Comparison of ENCODE assay signal across 9 cellular contexts in genomic region chr3:20185364-20185732, GRCh38. TPM values are rescaled to one million over a fixed set of nuclear protein-coding genes. Genes with fewer than 3 reads are reported as not detected.
DNase-seq lines count a peak whose midpoint lies in the region; ATAC-seq and TF ChIP-seq lines count a peak whose summit lies in the region.
"Had no signal": no experiment of that assay in that cellular context is flagged by ENCODE, and none has a peak within 500 bp of the region (broad histone marks: within the 10 kb centered on the region; RNA-seq: fewer than 3 reads in every experiment).

No MANE protein-coding gene starts in this region.

- peak; percentile 17 for ATAC-seq in HG02870 (IDR thresholded peaks at IDR 0.05; ENCODE audit: unreplicated experiment)

- no peak overlapping the region for H3K4me3 Mint-ChIP-seq in osteocyte (ENCODE audit: unreplicated experiment)
- H3K4me3 Mint-ChIP-seq: natural killer cell treated with Interleukin-12 subunit alpha and Interleukin-12 subunit beta and Interleukin-15 and Interleukin-18, amount 100 ng/mL, for 72 hours had no signal

- H3K4me1 ChIP-seq in right atrium auricular region = peaks cover 0 to 14% of the 10 kb centered on the region in 2 donors
- H3K4me1 ChIP-seq in esophagus muscularis mucosa = peaks cover 16 to 22% (median 19%) of the 10 kb centered on the region in 4 donors

- intact Hi-C loops in cardiac septum (cut with DNase I) = no loop called here
- intact Hi-C loops in esophagus muscularis mucosa (cut with DNase I) = loop anchor here (5.0 kb wide), 1 partner anchor 143 kb away; the partner anchor contains the start of gene KAT2B

- TF ChIP-seq CTCF in right atrium auricular region (IDR thresholded peaks at IDR 0.05) (no peak), esophagus muscularis mucosa (IDR thresholded peaks at IDR 0.05) (no peak), retinal pigment epithelial cell (conservative IDR thresholded peaks at IDR 0.05; ENCODE audit: low read depth, low read length) (no peak), osteocyte (IDR thresholded peaks at IDR 0.05) (no peak)

- no peak for DNase-seq in right atrium auricular region (ENCODE audit: low spot score)
- no peak for DNase-seq in cardiac septum (ENCODE audit: low spot score)
- DNase-seq in RPMI8226 = peak; percentile 14
- no peak for DNase-seq in esophagus muscularis mucosa (ENCODE audit: extremely low spot score)
- no peak for DNase-seq in retinal pigment epithelial cell (ENCODE audit: low read depth)
- no peak for DNase-seq in osteocyte (ENCODE audit: extremely low spot score, unreplicated experiment)
- DNase-seq in SHP77 (lab: John Stamatoyannopoulos, UW) = no peak

- 5% methylated on average over 13 of the region's 13 CpGs for WGBS in esophagus muscularis mucosa

- no peak for TF ChIP-seq EP300 in esophagus muscularis mucosa (IDR thresholded peaks at IDR 0.05)

- H3K36me3 ChIP-seq in right atrium auricular region (no peaks in the 10 kb centered on the region), esophagus muscularis mucosa (no peaks in the 10 kb centered on the region)

- H3K4me3 ChIP-seq in right atrium auricular region = peak overlapping the region; percentile 60 to 62
- peak overlapping the region; percentile 70 to 78 (median 72) for H3K4me3 ChIP-seq in esophagus muscularis mucosa
- peak overlapping the region; percentile 80 for H3K4me3 ChIP-seq in retinal pigment epithelial cell (ENCODE audit: low read length)

- no peaks in the 10 kb centered on the region for H3K27me3 Mint-ChIP-seq in osteocyte (ENCODE audit: unreplicated experiment)
- H3K27me3 Mint-ChIP-seq: natural killer cell treated with Interleukin-12 subunit alpha and Interleukin-12 subunit beta and Interleukin-15 and Interleukin-18, amount 100 ng/mL, for 72 hours had no signal

- H3K27me3 ChIP-seq in right atrium auricular region (no peaks in the 10 kb centered on the region), esophagus muscularis mucosa (no peaks in the 10 kb centered on the region)

- no peak overlapping the region for H3K27ac Mint-ChIP-seq in osteocyte (ENCODE audit: unreplicated experiment)
- H3K27ac Mint-ChIP-seq: natural killer cell treated with Interleukin-12 subunit alpha and Interleukin-12 subunit beta and Interleukin-15 and Interleukin-18, amount 100 ng/mL, for 72 hours had no signal

- no peak for TF ChIP-seq POLR2A in esophagus muscularis mucosa (IDR thresholded peaks at IDR 0.05; ENCODE audit: low read depth)

- H3K27ac ChIP-seq in right atrium auricular region = no peak overlapping the region
- no peak overlapping the region for H3K27ac ChIP-seq in esophagus muscularis mucosa (replicated peaks in 1 of 4)

- no peaks in the 10 kb centered on the region for H3K9me3 Mint-ChIP-seq in osteocyte (ENCODE audit: unreplicated experiment)
- H3K9me3 Mint-ChIP-seq: natural killer cell treated with Interleukin-12 subunit alpha and Interleukin-12 subunit beta and Interleukin-15 and Interleukin-18, amount 100 ng/mL, for 72 hours had no signal

- H3K4me1 Mint-ChIP-seq in osteocyte (ENCODE audit: unreplicated experiment) = peaks cover 3% of the 10 kb centered on the region

- no peaks in the 10 kb centered on the region for H3K36me3 Mint-ChIP-seq in osteocyte (ENCODE audit: unreplicated experiment)

- H3K9me3 ChIP-seq in right atrium auricular region (no peaks in the 10 kb centered on the region), esophagus muscularis mucosa (no peaks in the 10 kb centered on the region)

RNA-seq across cellular contexts. Expression of gene SGO1, which starts 0.7 kb away (rescaled TPM):
- total RNA-seq in right atrium auricular region = under 1 TPM in 1 of 2 donors, not detected in 1; 0.63 TPM
- total RNA-seq in cardiac septum = 0.38 TPM
- under 1 TPM in 1 of 4 donors, not detected in 3; 0.34 TPM for total RNA-seq in esophagus muscularis mucosa
- total RNA-seq in osteocyte = 2.7 and 3.1 TPM in 2 replicates
